Comparison of ENCODE assay signal across 21 cellular contexts in the genomic region with DNA sequence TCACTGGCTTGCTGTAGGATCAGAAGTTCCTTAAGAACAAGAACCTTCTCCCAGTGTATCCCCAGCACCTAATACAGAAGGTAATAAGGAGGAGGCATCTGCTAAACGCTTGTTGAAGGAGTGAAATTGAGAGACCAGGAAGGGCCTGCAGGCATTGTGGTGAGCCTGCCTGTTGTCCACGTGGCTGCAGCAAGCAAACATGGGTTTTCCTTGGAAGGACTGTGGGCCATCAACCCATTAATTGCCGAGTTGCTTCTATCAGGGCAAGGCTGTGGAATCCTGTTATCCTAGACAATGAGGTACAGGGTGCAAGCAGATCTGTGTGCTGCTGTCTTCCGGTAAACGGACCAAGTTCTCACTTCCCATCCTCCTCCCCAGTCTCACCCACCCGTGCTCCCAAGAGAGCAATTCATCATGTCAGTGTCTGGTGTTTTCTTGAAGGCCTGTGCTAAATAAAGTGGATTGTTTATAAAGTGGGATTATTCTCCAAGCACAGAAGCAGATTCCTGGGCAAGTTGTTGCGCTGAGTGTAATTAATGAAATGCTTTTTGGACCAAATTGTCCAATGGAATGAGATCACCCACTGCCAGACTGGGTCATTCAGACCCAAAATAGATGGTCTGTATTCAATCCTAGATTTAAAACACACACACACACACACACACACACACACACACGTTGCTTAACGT.
DNase-seq lines count a peak whose midpoint lies in the region; ATAC-seq and TF ChIP-seq lines count a peak whose summit lies in the region.
"Had no signal": no experiment of that assay in that cellular context is flagged by ENCODE, and none has a peak within 500 bp of the region (broad histone marks: within the 10 kb centered on the region; RNA-seq: fewer than 3 reads in every experiment).

No MANE protein-coding gene starts in this region.

- peak overlapping the region; percentile 69 to 85 for H3K27ac ChIP-seq in uterus
- H3K27ac ChIP-seq: brain microvascular endothelial cell had no signal

- H3K4me1 ChIP-seq in mucosa of descending colon (ENCODE audit: low read depth) (peaks cover 13% of the 10 kb centered on the region), uterus (peaks cover 0 to 22% of the 10 kb centered on the region in 2 donors)

- DNase-seq in fibroblast of mammary gland (ENCODE audit: low read depth) (peak; percentile 58), mucosa of descending colon (peak in 1 of 3 donors; percentile 33), uterus (peak; percentile 57 to 58), A172 (ENCODE audit: low spot score) (no peak), cortex of kidney (lab: John Stamatoyannopoulos, UW) (no peak)
- no peak for DNase-seq in stimulated activated CD4-positive, alpha-beta T cell treated with anti-CD3 and anti-CD28 coated beads, Interleukin-2, amount 100 ng/mL, for 48 hours
- DNase-seq: activated CD4-positive, alpha-beta T cell treated with anti-CD3 and anti-CD28 coated beads, Interleukin-2, amount 50 U/mL, for 48 hours; activated CD4-positive, CD25-positive, alpha-beta regulatory T cell; activated effector memory CD4-positive, alpha-beta T cell treated with anti-CD3 and anti-CD28 coated beads, Interleukin-2, amount 50 U/mL, for 16 hours; activated naive CD8-positive, alpha-beta T cell treated with anti-CD3 and anti-CD28 coated beads, Interleukin-2, amount 50 U/mL, for 24 hours; brain microvascular endothelial cell; DMS79 treated with DMSO at 0.1 percent for 48 hours; endodermal cell; GOT3; left ventricle myocardium superior; NCI-H1092 treated with DMSO at 0.1 percent for 48 hours; NCI-H1930; NCI-H2227 treated with DMSO at 0.1 percent for 48 hours; nucleus accumbens; retina had no signal

- TF ChIP-seq CTCF in fibroblast of mammary gland (conservative IDR thresholded peaks at IDR 0.05; ENCODE audit: control insufficient read depth, insufficient read depth, low read depth, low read length) (no peak), mucosa of descending colon (IDR thresholded peaks at IDR 0.05) (no peak), uterus (IDR thresholded peaks at IDR 0.05) (no peak)

- H3K4me3 ChIP-seq in fibroblast of mammary gland (ENCODE audit: control insufficient read depth, low read depth, low read length) (no peak overlapping the region), mucosa of descending colon (no peak overlapping the region), uterus (no peak overlapping the region)

- H3K36me3 ChIP-seq in mucosa of descending colon (ENCODE audit: low read depth) (no peaks in the 10 kb centered on the region), uterus (no peaks in the 10 kb centered on the region)
- H3K36me3 ChIP-seq: brain microvascular endothelial cell had no signal

- H3K9me3 ChIP-seq in mucosa of descending colon (no peaks in the 10 kb centered on the region), uterus (no peaks in the 10 kb centered on the region)

- intact Hi-C loops in mucosa of descending colon (cut with DNase I, micrococcal nuclease) (no loop called here), uterus (cut with DNase I; ENCODE audit: low total_unique reads) (no loop called here)

- H3K27me3 ChIP-seq in uterus, result no peaks in the 10 kb centered on the region
- H3K27me3 ChIP-seq: brain microvascular endothelial cell had no signal

- ATAC-seq in mucosa of descending colon, result peak; percentile 8
- ATAC-seq: activated naive CD8-positive, alpha-beta T cell treated with anti-CD3 and anti-CD28 coated beads, Interleukin-2, amount 50 U/mL, for 24 hours had no signal

- TF ChIP-seq POLR2A in uterus (IDR thresholded peaks at IDR 0.05), result no peak

TF ChIP-seq in PFSK-1, 5 proteins besides CTCF, POLR2A, EP300 and RAD21:
- TF ChIP-seq TAF1 (IDR thresholded peaks at IDR 0.05; ENCODE audit: borderline replicate concordance, insufficient read depth, low read length), result no peak
- TF ChIP-seq, protein P1, sequence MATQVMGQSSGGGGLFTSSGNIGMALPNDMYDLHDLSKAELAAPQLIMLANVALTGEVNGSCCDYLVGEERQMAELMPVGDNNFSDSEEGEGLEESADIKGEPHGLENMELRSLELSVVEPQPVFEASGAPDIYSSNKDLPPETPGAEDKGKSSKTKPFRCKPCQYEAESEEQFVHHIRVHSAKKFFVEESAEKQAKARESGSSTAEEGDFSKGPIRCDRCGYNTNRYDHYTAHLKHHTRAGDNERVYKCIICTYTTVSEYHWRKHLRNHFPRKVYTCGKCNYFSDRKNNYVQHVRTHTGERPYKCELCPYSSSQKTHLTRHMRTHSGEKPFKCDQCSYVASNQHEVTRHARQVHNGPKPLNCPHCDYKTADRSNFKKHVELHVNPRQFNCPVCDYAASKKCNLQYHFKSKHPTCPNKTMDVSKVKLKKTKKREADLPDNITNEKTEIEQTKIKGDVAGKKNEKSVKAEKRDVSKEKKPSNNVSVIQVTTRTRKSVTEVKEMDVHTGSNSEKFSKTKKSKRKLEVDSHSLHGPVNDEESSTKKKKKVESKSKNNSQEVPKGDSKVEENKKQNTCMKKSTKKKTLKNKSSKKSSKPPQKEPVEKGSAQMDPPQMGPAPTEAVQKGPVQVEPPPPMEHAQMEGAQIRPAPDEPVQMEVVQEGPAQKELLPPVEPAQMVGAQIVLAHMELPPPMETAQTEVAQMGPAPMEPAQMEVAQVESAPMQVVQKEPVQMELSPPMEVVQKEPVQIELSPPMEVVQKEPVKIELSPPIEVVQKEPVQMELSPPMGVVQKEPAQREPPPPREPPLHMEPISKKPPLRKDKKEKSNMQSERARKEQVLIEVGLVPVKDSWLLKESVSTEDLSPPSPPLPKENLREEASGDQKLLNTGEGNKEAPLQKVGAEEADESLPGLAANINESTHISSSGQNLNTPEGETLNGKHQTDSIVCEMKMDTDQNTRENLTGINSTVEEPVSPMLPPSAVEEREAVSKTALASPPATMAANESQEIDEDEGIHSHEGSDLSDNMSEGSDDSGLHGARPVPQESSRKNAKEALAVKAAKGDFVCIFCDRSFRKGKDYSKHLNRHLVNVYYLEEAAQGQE (IDR thresholded peaks at IDR 0.05; ENCODE audit: insufficient read depth in 1 of 2, low read depth in 2 of 2, low read length in 2 of 2), result no peak
- no peak for TF ChIP-seq POLR2AphosphoS5 (IDR thresholded peaks at IDR 0.05; ENCODE audit: low read depth, low read length)
- peak; percentile 43 for TF ChIP-seq FOXP2 (optimal IDR thresholded peaks at IDR 0.05; ENCODE audit: borderline replicate concordance, extremely low read depth, extremely low read length, insufficient read depth)
- no peak for TF ChIP-seq SIN3A (IDR thresholded peaks at IDR 0.05; ENCODE audit: borderline replicate concordance, insufficient read depth, low read length)

Comparison
In these comparisons a context has a peak if more than half of its experiments do, and no peak if none do; other contexts are left out.
1. DNase-seq: peak in fibroblast of mammary gland (single experiment) and uterus (2 of 2); none in A172 (single experiment), stimulated activated CD4-positive, alpha-beta T cell treated with anti-CD3 and anti-CD28 coated beads, Interleukin-2, amount 100 ng/mL, for 48 hours (0 of 2) and cortex of kidney (single experiment).